8 cellular contexts compared by ENCODE assay signal in genomic region chr9:96022445-96023031, GRCh38.
DNase-seq lines count a peak whose midpoint lies in the region; ATAC-seq, FAIRE-seq and TF ChIP-seq lines count a peak whose summit lies in the region.

No MANE protein-coding gene starts in this region.

- H3K27ac ChIP-seq in left lung = no peak overlapping the region
- H3K27ac ChIP-seq in tibial nerve = peak overlapping the region in 3 of 4 donors; percentile 84 to 90 (median 86)

- peaks cover 15 to 36% of the 10 kb centered on the region in 2 donors for H3K4me1 ChIP-seq in left lung
- peaks cover 0 to 42% (median 16%) of the 10 kb centered on the region in 4 donors for H3K4me1 ChIP-seq in tibial nerve

- peak in 1 of 2 donors; percentile 49 for ATAC-seq in activated naive CD4-positive, alpha-beta T cell treated with anti-CD3 and anti-CD28 coated beads, Interleukin-2, amount 50 U/mL, for 72 hours
- peak; percentile 84 for ATAC-seq in left lung

- peaks cover 16 to 82% of the 10 kb centered on the region in 2 donors for H3K27me3 ChIP-seq in left lung
- peaks cover 0 to 29% of the 10 kb centered on the region in 2 donors for H3K27me3 ChIP-seq in tibial nerve

- peak; percentile 35 for DNase-seq in activated T-cell treated with anti-CD3 and anti-CD28 coated beads, Interleukin-2, amount 50 U/mL, for 1 hour
- DNase-seq in activated T-cell treated with anti-CD3 and anti-CD28 coated beads for 4 hours (no peak), left lung (peak in 1 of 2 donors; percentile 66), tibial nerve (ENCODE audit: low spot score in 2 of 2) (peak in 1 of 2 donors; percentile 47), T-helper 9 cell (no peak), urothelium cell line (ENCODE audit: low spot score) (no peak)
- DNase-seq in activated naive CD4-positive, alpha-beta T cell treated with anti-CD3 and anti-CD28 coated beads, Interleukin-2, amount 50 U/mL, for 72 hours (ENCODE audit: low spot score in 2 of 2) = no peak
- DNase-seq in activated CD4-positive, CD25-positive, alpha-beta regulatory T cell (lab: John Stamatoyannopoulos, UW) = no peak

- no peak for TF ChIP-seq EP300 in tibial nerve (IDR thresholded peaks at IDR 0.05)

- TF ChIP-seq CTCF in left lung (IDR thresholded peaks at IDR 0.05) (no peak), tibial nerve (IDR thresholded peaks at IDR 0.05) (no peak)

- H3K9me3 ChIP-seq in left lung (no peaks in the 10 kb centered on the region), tibial nerve (no peaks in the 10 kb centered on the region)

- peaks cover 11 to 33% of the 10 kb centered on the region in 2 donors for H3K36me3 Mint-ChIP-seq in activated naive CD4-positive, alpha-beta T cell treated with anti-CD3 and anti-CD28 coated beads, Interleukin-2, amount 50 U/mL, for 72 hours

- peak overlapping the region; percentile 74 to 97 for H3K27ac Mint-ChIP-seq in activated naive CD4-positive, alpha-beta T cell treated with anti-CD3 and anti-CD28 coated beads, Interleukin-2, amount 50 U/mL, for 72 hours

- peak in 1 of 2 donors; percentile 6 for TF ChIP-seq POLR2A in tibial nerve (IDR thresholded peaks at IDR 0.05)

- FAIRE-seq in urothelium cell line (lab: Jason Lieb, UNC) = no peak

- peaks cover 3 to 15% of the 10 kb centered on the region in 2 donors for H3K9me3 Mint-ChIP-seq in activated naive CD4-positive, alpha-beta T cell treated with anti-CD3 and anti-CD28 coated beads, Interleukin-2, amount 50 U/mL, for 72 hours

- peak overlapping the region in 1 of 2 donors; percentile 51 for H3K4me3 ChIP-seq in left lung
- peak overlapping the region; percentile 43 to 70 (median 60) for H3K4me3 ChIP-seq in tibial nerve

- H3K36me3 ChIP-seq in left lung = peaks cover 0 to 3% of the 10 kb centered on the region in 2 donors
- H3K36me3 ChIP-seq in tibial nerve = peaks cover 0 to under 1% (median 0%) of the 10 kb centered on the region in 3 donors

- intact Hi-C loops in left lung (cut with DNase I) = no loop called here

- 20 to 22% methylated on average over 14 to 25 of the region's 25 CpGs for WGBS in tibial nerve, 2 donors

Comparison
In these comparisons a context has a peak if more than half of its experiments do, and no peak if none do; other contexts are left out.
1. H3K27ac ChIP-seq: peak in tibial nerve (3 of 4); none in left lung (0 of 2).